In the genomic region with DNA sequence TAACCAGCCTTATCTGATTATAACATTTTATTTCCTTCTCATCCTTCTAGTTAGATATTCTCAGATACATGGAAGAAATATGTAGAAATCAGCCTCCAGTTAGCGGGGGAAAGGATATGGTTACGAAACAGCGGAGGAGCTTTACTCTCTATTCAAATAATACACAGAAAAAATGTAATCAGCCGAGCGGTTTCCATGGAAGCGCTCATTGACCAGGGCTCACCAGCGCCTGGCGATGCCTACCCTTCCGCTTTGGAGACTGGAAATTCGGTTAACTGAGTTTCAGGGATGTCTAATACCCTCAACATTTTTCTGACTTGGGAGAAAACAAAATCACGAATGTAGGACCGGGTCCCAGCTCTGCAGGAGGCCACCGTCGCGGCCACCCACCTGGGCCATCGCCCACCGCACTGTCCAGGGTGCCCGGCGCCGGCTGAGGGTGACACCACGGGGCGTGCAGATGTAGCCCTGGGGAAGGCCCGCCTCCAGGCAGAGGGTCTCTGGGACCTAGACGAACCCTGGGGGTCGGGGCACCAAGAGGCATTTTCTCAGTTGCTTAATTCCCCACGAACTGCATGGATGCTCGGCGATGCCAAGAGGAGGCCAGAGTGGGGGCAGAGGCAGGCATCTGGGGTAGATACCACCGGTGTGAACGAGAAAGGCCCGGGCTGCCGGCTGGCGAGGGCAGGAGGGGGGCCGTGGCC, we compare ENCODE assay signal across 10 cellular contexts. TPM values are rescaled to one million over a fixed set of nuclear protein-coding genes. Genes with fewer than 3 reads are reported as not detected.
A peak's percentile ranks its signal among the peaks of the same experiment; 100 is the strongest.
DNase-seq lines count a peak whose midpoint lies in the region; ATAC-seq and TF ChIP-seq lines count a peak whose summit lies in the region.
"Had no signal": no experiment of that assay in that cellular context is flagged by ENCODE, and none has a peak within 500 bp of the region (broad histone marks: within the 10 kb centered on the region; RNA-seq: fewer than 3 reads in every experiment).

No MANE protein-coding gene starts in this region.

- no peak overlapping the region for H3K9ac ChIP-seq in parathyroid adenoma

- no peaks in the 10 kb centered on the region for H3K36me3 Mint-ChIP-seq in CD8-positive, alpha-beta memory T cell
- H3K36me3 Mint-ChIP-seq in chondrocyte (ENCODE audit: low read depth), result no peaks in the 10 kb centered on the region

- H2AFZ ChIP-seq in parathyroid adenoma, result peak overlapping the region; percentile 66

- no peaks in the 10 kb centered on the region for H3K9me3 ChIP-seq in CD8-positive, alpha-beta memory T cell (ENCODE audit: low read length)
- no peaks in the 10 kb centered on the region for H3K9me3 ChIP-seq in parathyroid adenoma (ENCODE audit: control insufficient read depth, low read length)
- no peaks in the 10 kb centered on the region for H3K9me3 ChIP-seq in body of pancreas

- no peaks in the 10 kb centered on the region for H3K79me2 ChIP-seq in parathyroid adenoma

- POLR2A ChIA-PET in CD8-positive, alpha-beta memory T cell (lab: Charles Lee), result no interaction called here

- 57 to 59% methylated on average over 25 to 31 of the region's 34 CpGs for WGBS in body of pancreas, 2 donors

- no peak overlapping the region for H3K4me3 ChIP-seq in CD8-positive, alpha-beta memory T cell (ENCODE audit: low read length)
- H3K4me3 ChIP-seq in parathyroid adenoma (ENCODE audit: low read depth, low read length), result no peak overlapping the region
- no peak overlapping the region for H3K4me3 ChIP-seq in body of pancreas

- no peak overlapping the region for H3K27ac ChIP-seq in CD8-positive, alpha-beta memory T cell (ENCODE audit: low read depth, low read length)
- H3K27ac ChIP-seq in parathyroid adenoma (no peak overlapping the region), body of pancreas (no peak overlapping the region)

- no peak for DNase-seq in CD8-positive, alpha-beta memory T cell
- peak; percentile 59 for DNase-seq in HuH-7 (ENCODE audit: low spot score)
- DNase-seq in chondrocyte (ENCODE audit: low spot score), result no peak
- DNase-seq in body of pancreas, result no peak
- no peak for DNase-seq in AG20443 (ENCODE audit: low spot score)
- DNase-seq in pons (ENCODE audit: low spot score), result no peak
- no peak for DNase-seq in H4 (ENCODE audit: low spot score)
- DNase-seq: EL, NCI-H2081 had no signal

- intact Hi-C loops in body of pancreas (cut with DNase I), result no loop called here

- H3K4me1 ChIP-seq in CD8-positive, alpha-beta memory T cell (ENCODE audit: insufficient read depth, low read length), result peaks cover 5% of the 10 kb centered on the region
- H3K4me1 ChIP-seq in parathyroid adenoma (no peaks in the 10 kb centered on the region), body of pancreas (peaks cover 22% of the 10 kb centered on the region)

- no peak overlapping the region for H3K4me2 ChIP-seq in parathyroid adenoma (ENCODE audit: low read length)

- H3K27ac Mint-ChIP-seq in CD8-positive, alpha-beta memory T cell, result no peak overlapping the region
- no peak overlapping the region for H3K27ac Mint-ChIP-seq in chondrocyte (ENCODE audit: unreplicated experiment)

- peaks cover 39 to 67% of the 10 kb centered on the region in 2 donors for H3K27me3 Mint-ChIP-seq in CD8-positive, alpha-beta memory T cell
- peaks cover 26% of the 10 kb centered on the region for H3K27me3 Mint-ChIP-seq in chondrocyte (ENCODE audit: low read depth)

- no peak for ATAC-seq in body of pancreas

- peak overlapping the region in 6 of 7 donors; percentile 26 to 81 (median 66) for H3K4me3 Mint-ChIP-seq in CD8-positive, alpha-beta memory T cell
- H3K4me3 Mint-ChIP-seq in chondrocyte (ENCODE audit: unreplicated experiment), result peak overlapping the region; percentile 46

- H3K27me3 ChIP-seq in CD8-positive, alpha-beta memory T cell (ENCODE audit: insufficient read depth, low read length, poor library complexity, severe bottlenecking), result peaks cover 19% of the 10 kb centered on the region
- H3K27me3 ChIP-seq in parathyroid adenoma (ENCODE audit: control insufficient read depth, insufficient read depth, low read length), result no peaks in the 10 kb centered on the region
- H3K27me3 ChIP-seq in body of pancreas, result peaks cover 0 to 4% of the 10 kb centered on the region in 2 donors

- peaks cover 0 to 9% (median 0%) of the 10 kb centered on the region in 3 donors for H3K4me1 Mint-ChIP-seq in CD8-positive, alpha-beta memory T cell
- H3K4me1 Mint-ChIP-seq in chondrocyte (ENCODE audit: low read depth), result peaks cover 4% of the 10 kb centered on the region

- H3K9me3 Mint-ChIP-seq in CD8-positive, alpha-beta memory T cell, result no peaks in the 10 kb centered on the region
- no peaks in the 10 kb centered on the region for H3K9me3 Mint-ChIP-seq in chondrocyte (ENCODE audit: low read depth)

- CTCF ChIA-PET in CD8-positive, alpha-beta memory T cell (lab: Charles Lee), result no interaction called here

- no peak for TF ChIP-seq CTCF in chondrocyte (IDR thresholded peaks at IDR 0.05)
- no peak for TF ChIP-seq CTCF in parathyroid adenoma (IDR thresholded peaks at IDR 0.05)
- no peak for TF ChIP-seq CTCF in body of pancreas (IDR thresholded peaks at IDR 0.05)

- H3K36me3 ChIP-seq in CD8-positive, alpha-beta memory T cell (ENCODE audit: insufficient read depth, low read length), result no peaks in the 10 kb centered on the region
- H3K36me3 ChIP-seq in parathyroid adenoma (ENCODE audit: control insufficient read depth, insufficient read depth, low read length) (no peaks in the 10 kb centered on the region), body of pancreas (replicated peaks in 1 of 2; ENCODE audit: insufficient read depth in 1 of 2, low read depth in 2 of 2) (no peaks in the 10 kb centered on the region)

- TF ChIP-seq POLR2A in body of pancreas (IDR thresholded peaks at IDR 0.05), result no peak

RNA-seq across cellular contexts. Expression of gene PRR18, which starts 1.7 kb away (rescaled TPM):
- total RNA-seq in CD8-positive, alpha-beta memory T cell, result under 1 TPM; 0.07 to 0.09 TPM
- not detected for polyA plus RNA-seq in CD8-positive, alpha-beta memory T cell
- total RNA-seq in chondrocyte (0.36 to 0.70 TPM in 2 of 3 replicates, not detected in the other), body of pancreas (not detected)
- total RNA-seq in H4 (2014; rRNA removed; shearing (Covaris generic)), result not detected in 2 replicates

RNA-seq across cellular contexts. Expression of gene SFT2D1, which starts 35.8 kb away (rescaled TPM):
- total RNA-seq in CD8-positive, alpha-beta memory T cell, result 10 to 100 TPM; 54.0 to 60.9 TPM
- polyA plus RNA-seq in CD8-positive, alpha-beta memory T cell, result 43.3 TPM
- total RNA-seq in chondrocyte (19.0 to 30.0 TPM (median 26.0 TPM) in 3 replicates), body of pancreas (10 to 100 TPM; 11.5 to 28.0 TPM)
- total RNA-seq in H4 (2014; rRNA removed; shearing (Covaris generic)), result 16.0 and 27.6 TPM in 2 replicates
